Comparison of ENCODE assay signal across 12 cellular contexts in genomic region chr17:75752405-75753192, GRCh38. TPM values are rescaled to one million over a fixed set of nuclear protein-coding genes. Genes with fewer than 3 reads are reported as not detected.
A peak's percentile ranks its signal among the peaks of the same experiment; 100 is the strongest.
DNase-seq lines count a peak whose midpoint lies in the region; ATAC-seq and TF ChIP-seq lines count a peak whose summit lies in the region.
"Had no signal": no experiment of that assay in that cellular context is flagged by ENCODE, and none has a peak within 500 bp of the region (broad histone marks: within the 10 kb centered on the region; RNA-seq: fewer than 3 reads in every experiment).

No MANE protein-coding gene starts in this region.

- no peak for DNase-seq in activated naive CD4-positive, alpha-beta T cell treated with anti-CD3 and anti-CD28 coated beads for 36 hours
- no peak for DNase-seq in activated naive CD4-positive, alpha-beta T cell treated with anti-CD3 and anti-CD28 coated beads, Interleukin-2, amount 50 U/mL, for 16 hours
- peak; percentile 11 for DNase-seq in MV-4-11 (lab: John Stamatoyannopoulos, UW)
- DNase-seq in activated naive CD8-positive, alpha-beta T cell treated with anti-CD3 and anti-CD28 coated beads, Interleukin-2, amount 50 U/mL, for 24 hours, result no peak
- DNase-seq in psoas muscle, result peak in 1 of 2 donors; percentile 42
- no peak for DNase-seq in G401 (ENCODE audit: low spot score)
- DNase-seq: brain microvascular endothelial cell; NCI-H345; stimulated activated naive B cell treated with anti-CD40 and anti-IgM and Interleukin-4, amounts not matched to agents 10 μg/mL and 1 μg/mL and 100 μg/mL, for 72 hours had no signal

- no peak overlapping the region for H3K4me3 ChIP-seq in psoas muscle

- intact Hi-C loops in activated naive CD4-positive, alpha-beta T cell treated with anti-CD3 and anti-CD28 coated beads for 36 hours (cut with micrococcal nuclease), result loop anchor here (5.0 to 10.0 kb wide), 3 partner anchors 165 to 252 kb away; partner anchors contain the start of genes CASKIN2, CDK3, MYO15B and TSEN54
- intact Hi-C loops in psoas muscle (cut with DNase I), result no loop called here

- ATAC-seq in activated naive CD8-positive, alpha-beta T cell treated with anti-CD3 and anti-CD28 coated beads, Interleukin-2, amount 50 U/mL, for 24 hours, result no peak
- ATAC-seq in psoas muscle (no peak), HG03135 (IDR thresholded peaks at IDR 0.05; ENCODE audit: unreplicated experiment) (no peak), HG03442 (IDR thresholded peaks at IDR 0.05; ENCODE audit: unreplicated experiment) (no peak)
- ATAC-seq: esophagus mucosa had no signal

- no peaks in the 10 kb centered on the region for H3K27me3 Mint-ChIP-seq in activated naive CD4-positive, alpha-beta T cell treated with anti-CD3 and anti-CD28 coated beads for 36 hours (ENCODE audit: low read depth)
- peaks cover 3% of the 10 kb centered on the region for H3K27me3 Mint-ChIP-seq in activated naive CD8-positive, alpha-beta T cell treated with anti-CD3 and anti-CD28 coated beads, Interleukin-2, amount 50 U/mL, for 24 hours

- H3K27ac ChIP-seq in psoas muscle, result peak overlapping the region; percentile 5
- H3K27ac ChIP-seq: brain microvascular endothelial cell had no signal

- CTCF ChIA-PET in activated naive CD4-positive, alpha-beta T cell treated with anti-CD3 and anti-CD28 coated beads for 36 hours (lab: Charles Lee), result interaction anchor here (0.7 to 8.6 kb wide), 27 partner anchors 12 to 324 kb away, joined by 3 to 127 read pairs (median 7); partner anchors contain the start of genes GALK1, RECQL5 and SMIM5

- no peaks in the 10 kb centered on the region for H3K36me3 Mint-ChIP-seq in activated naive CD4-positive, alpha-beta T cell treated with anti-CD3 and anti-CD28 coated beads for 36 hours (ENCODE audit: low read depth)
- no peaks in the 10 kb centered on the region for H3K36me3 Mint-ChIP-seq in activated naive CD8-positive, alpha-beta T cell treated with anti-CD3 and anti-CD28 coated beads, Interleukin-2, amount 50 U/mL, for 24 hours (ENCODE audit: low read depth)

- H3K36me3 ChIP-seq in psoas muscle (ENCODE audit: insufficient read depth in 1 of 2, low read depth in 1 of 2), result no peaks in the 10 kb centered on the region
- H3K36me3 ChIP-seq: brain microvascular endothelial cell had no signal

- whole genome bisulfite sequencing in psoas muscle, 3 donors, result 83 to 92% (median 85%) methylated on average over 14 to 16 of the region's 16 CpGs

- no peaks in the 10 kb centered on the region for H3K9me3 Mint-ChIP-seq in activated naive CD4-positive, alpha-beta T cell treated with anti-CD3 and anti-CD28 coated beads for 36 hours
- H3K9me3 Mint-ChIP-seq in activated naive CD8-positive, alpha-beta T cell treated with anti-CD3 and anti-CD28 coated beads, Interleukin-2, amount 50 U/mL, for 24 hours, result no peaks in the 10 kb centered on the region
- H3K9me3 Mint-ChIP-seq: stimulated activated naive B cell treated with anti-CD40 and anti-IgM and Interleukin-4, amounts not matched to agents 10 μg/mL and 1 μg/mL and 100 μg/mL, for 72 hours had no signal

- in situ Hi-C loops in G401 (cut with HindIII; ENCODE audit: low sequenced_read_pairs), result no loop called here

- TF ChIP-seq CTCF in psoas muscle (IDR thresholded peaks at IDR 0.05), result no peak

- peak overlapping the region; percentile 36 for H3K4me3 Mint-ChIP-seq in activated naive CD4-positive, alpha-beta T cell treated with anti-CD3 and anti-CD28 coated beads for 36 hours
- peak overlapping the region; percentile 43 for H3K4me3 Mint-ChIP-seq in activated naive CD8-positive, alpha-beta T cell treated with anti-CD3 and anti-CD28 coated beads, Interleukin-2, amount 50 U/mL, for 24 hours

- H3K4me1 ChIP-seq in psoas muscle, result peaks cover 10% of the 10 kb centered on the region

- no peak overlapping the region for H3K27ac Mint-ChIP-seq in activated naive CD4-positive, alpha-beta T cell treated with anti-CD3 and anti-CD28 coated beads for 36 hours
- no peak overlapping the region for H3K27ac Mint-ChIP-seq in activated naive CD8-positive, alpha-beta T cell treated with anti-CD3 and anti-CD28 coated beads, Interleukin-2, amount 50 U/mL, for 24 hours
- H3K27ac Mint-ChIP-seq: stimulated activated naive B cell treated with anti-CD40 and anti-IgM and Interleukin-4, amounts not matched to agents 10 μg/mL and 1 μg/mL and 100 μg/mL, for 72 hours had no signal

- no peaks in the 10 kb centered on the region for H3K9me3 ChIP-seq in psoas muscle

- H3K27me3 ChIP-seq in psoas muscle (ENCODE audit: insufficient read depth in 3 of 3, low read length in 2 of 3), result no peaks in the 10 kb centered on the region
- H3K27me3 ChIP-seq: brain microvascular endothelial cell had no signal

- H3K4me1 Mint-ChIP-seq in activated naive CD4-positive, alpha-beta T cell treated with anti-CD3 and anti-CD28 coated beads for 36 hours (ENCODE audit: low read depth), result peaks cover 17% of the 10 kb centered on the region
- H3K4me1 Mint-ChIP-seq in activated naive CD8-positive, alpha-beta T cell treated with anti-CD3 and anti-CD28 coated beads, Interleukin-2, amount 50 U/mL, for 24 hours, result peaks cover 18% of the 10 kb centered on the region

RNA-seq across cellular contexts. Expression of gene GALK1, which starts 12.4 kb away (rescaled TPM):
- 10 to 100 TPM; 48.7 to 50.2 TPM for total RNA-seq in activated naive CD4-positive, alpha-beta T cell treated with anti-CD3 and anti-CD28 coated beads for 36 hours
- 10 to 100 TPM in 1 of 4 donors, 1 to 10 TPM in 3; 7.1 to 13.2 (median 9.4) TPM for total RNA-seq in psoas muscle
- 10 to 100 TPM in 2 of 3 donors, 1 to 10 TPM in 1; 8.3 to 12.8 (median 11.0) TPM for polyA plus RNA-seq in psoas muscle
- total RNA-seq in G401 (2014; rRNA removed; shearing (Covaris generic)), result 68.3 and 87.8 TPM in 2 replicates

RNA-seq across cellular contexts. Expression of gene ITGB4, which starts 31.3 kb away (rescaled TPM):
- 1 to 10 TPM in 1 of 2 experiments, under 1 TPM in 1; 0.83 to 1.0 TPM for total RNA-seq in activated naive CD4-positive, alpha-beta T cell treated with anti-CD3 and anti-CD28 coated beads for 36 hours
- total RNA-seq in psoas muscle, result 1 to 10 TPM; 1.3 to 5.7 (median 3.9) TPM
- 1 to 10 TPM; 1.5 to 2.1 (median 1.6) TPM for polyA plus RNA-seq in psoas muscle
- 0.06 TPM in 1 of 2 replicates, not detected in the other for total RNA-seq in G401 (2014; rRNA removed; shearing (Covaris generic))

RNA-seq across cellular contexts. Expression of gene UNK, which starts 32.0 kb away (rescaled TPM):
- 10 to 100 TPM; 19.1 to 21.4 TPM for total RNA-seq in activated naive CD4-positive, alpha-beta T cell treated with anti-CD3 and anti-CD28 coated beads for 36 hours
- 10 to 100 TPM in 1 of 4 donors, 1 to 10 TPM in 3; 7.9 to 11.6 (median 8.2) TPM for total RNA-seq in psoas muscle
- polyA plus RNA-seq in psoas muscle, result 10 to 100 TPM in 1 of 3 donors, 1 to 10 TPM in 2; 6.9 to 13.7 (median 9.5) TPM
- total RNA-seq in G401 (2014; rRNA removed; shearing (Covaris generic)), result 19.1 and 19.6 TPM in 2 replicates
